Comparison of ENCODE assay signal across 1 cellular context in genomic region chr19:48363500-48363809, GRCh38.
TF ChIP-seq lines count a peak whose summit lies in the region.

No MANE protein-coding gene starts in this region.

TF ChIP-seq in GM12878, 131 proteins besides CTCF, POLR2A, EP300 and RAD21:
- TF ChIP-seq NR2C2 (IDR thresholded peaks at IDR 0.05; ENCODE audit: borderline replicate concordance, control insufficient read depth, insufficient read length, low read depth): peak; percentile 60
- peak; percentile 72; the same call in 1 of the 2 replicates for TF ChIP-seq LARP7 (IDR thresholded peaks at IDR 0.05)
- TF ChIP-seq ZZZ3 (IDR thresholded peaks at IDR 0.05; ENCODE audit: control insufficient read depth, insufficient read length, low read depth): no peak
- 0 out of 2 replicates have a peak, but pooled peaks have one; percentile 48 for TF ChIP-seq CBFB (IDR thresholded peaks at IDR 0.05; ENCODE audit: low read depth)
- TF ChIP-seq ZNF622 (IDR thresholded peaks at IDR 0.05): no peak
- TF ChIP-seq SIN3A (IDR thresholded peaks at IDR 0.05; ENCODE audit: low read depth, low read length): peak; percentile 41; the same call in 1 of the 2 replicates
- peak; percentile 63; the same call in 1 of the 2 replicates for TF ChIP-seq NBN (IDR thresholded peaks at IDR 0.05)
- TF ChIP-seq E4F1 (IDR thresholded peaks at IDR 0.05; ENCODE audit: borderline replicate concordance, partially characterized antibody): no peak
- TF ChIP-seq MLLT1 (IDR thresholded peaks at IDR 0.05): peak; percentile 23; the same call in 1 of the 2 replicates
- TF ChIP-seq POLR2AphosphoS2 (IDR thresholded peaks at IDR 0.05; ENCODE audit: low read depth, low read length): 0 out of 2 replicates have a peak, but pooled peaks have one; percentile 28
- TF ChIP-seq NR2C1 (IDR thresholded peaks at IDR 0.05): peak; percentile 84
- TF ChIP-seq SMARCA5 (IDR thresholded peaks at IDR 0.05): peak; percentile 86
- peak; percentile 40; the same call in 1 of the 2 replicates for TF ChIP-seq DPF2 (IDR thresholded peaks at IDR 0.05)
- TF ChIP-seq SMAD1 (IDR thresholded peaks at IDR 0.05; ENCODE audit: low read depth, partially characterized antibody): peak; percentile 42
- peak; percentile 34; the same call in 1 of the 2 replicates for TF ChIP-seq MTA2 (IDR thresholded peaks at IDR 0.05; ENCODE audit: low read depth)
- peak; percentile 97 for TF ChIP-seq NR2F1 (conservative IDR thresholded peaks at IDR 0.05)
- TF ChIP-seq YBX1 (IDR thresholded peaks at IDR 0.05): 0 out of 2 replicates have a peak, but pooled peaks have one; percentile 9
- TF ChIP-seq HDAC2 (IDR thresholded peaks at IDR 0.05): no peak
- peak; percentile 43; the same call in 1 of the 2 replicates for TF ChIP-seq ZBTB40 (IDR thresholded peaks at IDR 0.05; ENCODE audit: borderline replicate concordance)
- peak; percentile 37; the same call in 1 of the 2 replicates for TF ChIP-seq NKRF (conservative IDR thresholded peaks at IDR 0.05)
- no peak for TF ChIP-seq NFIC (IDR thresholded peaks at IDR 0.05; ENCODE audit: low read depth, low read length)
